In the genomic region with DNA sequence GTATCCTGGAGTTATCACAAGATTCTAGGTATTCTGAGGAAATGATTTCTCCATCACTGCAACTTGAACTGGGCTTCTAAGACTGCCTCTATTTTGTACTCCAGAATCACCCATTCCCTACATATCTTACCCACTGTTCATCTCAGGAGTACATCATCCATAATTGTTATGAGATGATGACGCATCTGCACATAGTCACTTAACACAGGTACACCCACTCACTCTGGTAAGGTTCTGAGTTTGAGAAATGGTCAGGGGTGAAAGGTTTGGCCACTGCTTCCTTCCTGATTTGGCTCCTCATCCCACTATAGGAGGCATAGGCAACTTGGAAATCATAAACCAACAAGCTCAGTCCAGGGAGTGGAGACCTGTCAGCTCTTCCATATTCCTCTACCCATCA, we compare ENCODE assay signal across 1 cellular context.
TF ChIP-seq lines count a peak whose summit lies in the region.

No MANE protein-coding gene starts in this region.

TF ChIP-seq in GM12878, 131 proteins besides CTCF, POLR2A, EP300 and RAD21 (continued from another document):
- TF ChIP-seq, protein P1, sequence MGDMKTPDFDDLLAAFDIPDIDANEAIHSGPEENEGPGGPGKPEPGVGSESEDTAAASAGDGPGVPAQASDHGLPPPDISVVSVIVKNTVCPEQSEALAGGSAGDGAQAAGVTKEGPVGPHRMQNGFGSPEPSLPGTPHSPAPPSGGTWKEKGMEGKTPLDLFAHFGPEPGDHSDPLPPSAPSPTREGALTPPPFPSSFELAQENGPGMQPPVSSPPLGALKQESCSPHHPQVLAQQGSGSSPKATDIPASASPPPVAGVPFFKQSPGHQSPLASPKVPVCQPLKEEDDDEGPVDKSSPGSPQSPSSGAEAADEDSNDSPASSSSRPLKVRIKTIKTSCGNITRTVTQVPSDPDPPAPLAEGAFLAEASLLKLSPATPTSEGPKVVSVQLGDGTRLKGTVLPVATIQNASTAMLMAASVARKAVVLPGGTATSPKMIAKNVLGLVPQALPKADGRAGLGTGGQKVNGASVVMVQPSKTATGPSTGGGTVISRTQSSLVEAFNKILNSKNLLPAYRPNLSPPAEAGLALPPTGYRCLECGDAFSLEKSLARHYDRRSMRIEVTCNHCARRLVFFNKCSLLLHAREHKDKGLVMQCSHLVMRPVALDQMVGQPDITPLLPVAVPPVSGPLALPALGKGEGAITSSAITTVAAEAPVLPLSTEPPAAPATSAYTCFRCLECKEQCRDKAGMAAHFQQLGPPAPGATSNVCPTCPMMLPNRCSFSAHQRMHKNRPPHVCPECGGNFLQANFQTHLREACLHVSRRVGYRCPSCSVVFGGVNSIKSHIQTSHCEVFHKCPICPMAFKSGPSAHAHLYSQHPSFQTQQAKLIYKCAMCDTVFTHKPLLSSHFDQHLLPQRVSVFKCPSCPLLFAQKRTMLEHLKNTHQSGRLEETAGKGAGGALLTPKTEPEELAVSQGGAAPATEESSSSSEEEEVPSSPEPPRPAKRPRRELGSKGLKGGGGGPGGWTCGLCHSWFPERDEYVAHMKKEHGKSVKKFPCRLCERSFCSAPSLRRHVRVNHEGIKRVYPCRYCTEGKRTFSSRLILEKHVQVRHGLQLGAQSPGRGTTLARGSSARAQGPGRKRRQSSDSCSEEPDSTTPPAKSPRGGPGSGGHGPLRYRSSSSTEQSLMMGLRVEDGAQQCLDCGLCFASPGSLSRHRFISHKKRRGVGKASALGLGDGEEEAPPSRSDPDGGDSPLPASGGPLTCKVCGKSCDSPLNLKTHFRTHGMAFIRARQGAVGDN (IDR thresholded peaks at IDR 0.05) = no peak
- no peak for TF ChIP-seq CEBPB (IDR thresholded peaks at IDR 0.05; ENCODE audit: borderline replicate concordance in 1 of 2, low read depth in 2 of 2, low read length in 2 of 2)
